ENCODE assay signal across 1 cellular context in the genomic region with DNA sequence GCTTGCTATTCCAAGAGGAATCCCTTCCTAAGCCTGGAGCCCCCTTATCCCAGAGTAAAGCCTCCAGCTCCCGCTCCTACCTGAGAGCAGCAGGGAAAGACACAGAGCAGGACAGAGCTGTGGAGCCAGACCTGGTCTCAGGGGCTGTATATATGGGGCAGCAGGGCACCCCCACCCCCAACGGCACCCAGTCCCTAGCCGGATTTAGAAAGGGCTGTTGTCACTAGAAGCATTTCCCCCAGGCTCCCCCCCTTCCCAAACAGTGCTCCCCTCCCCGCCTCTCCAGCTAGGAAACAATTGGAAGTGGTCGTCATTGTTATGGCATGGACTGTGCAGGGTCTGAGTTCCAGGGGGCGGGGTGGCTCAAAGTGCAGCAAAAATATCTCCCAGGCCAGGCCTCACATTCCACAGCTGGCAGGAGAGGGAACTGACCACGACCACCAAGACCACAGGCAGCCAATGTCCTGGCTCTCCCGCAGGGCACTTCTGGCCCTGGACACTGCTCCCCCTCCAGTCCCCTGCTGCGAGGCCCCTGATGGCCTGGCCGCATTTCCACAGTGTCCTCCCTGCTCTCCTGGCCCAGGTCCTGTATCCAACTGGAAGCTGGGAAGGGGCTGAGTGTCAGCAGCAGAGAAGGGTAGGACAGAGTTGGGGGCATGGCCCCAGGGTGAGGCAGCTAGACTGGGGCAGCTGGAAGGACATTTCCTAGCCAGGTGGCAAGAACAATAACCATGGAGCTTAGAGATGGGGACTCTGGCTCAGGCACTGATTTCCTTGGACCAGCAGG.
TF ChIP-seq lines count a peak whose summit lies in the region.

TSS of gene MYH7 (minus strand) at position 121 of the 787 bp plus-strand sequence. CDS start 1,928 bp downstream, outside the sequence.

TF ChIP-seq in HepG2, 621 proteins besides CTCF, POLR2A, EP300 and RAD21 (continued from another document and continues in another):
- TF ChIP-seq, protein P1, sequence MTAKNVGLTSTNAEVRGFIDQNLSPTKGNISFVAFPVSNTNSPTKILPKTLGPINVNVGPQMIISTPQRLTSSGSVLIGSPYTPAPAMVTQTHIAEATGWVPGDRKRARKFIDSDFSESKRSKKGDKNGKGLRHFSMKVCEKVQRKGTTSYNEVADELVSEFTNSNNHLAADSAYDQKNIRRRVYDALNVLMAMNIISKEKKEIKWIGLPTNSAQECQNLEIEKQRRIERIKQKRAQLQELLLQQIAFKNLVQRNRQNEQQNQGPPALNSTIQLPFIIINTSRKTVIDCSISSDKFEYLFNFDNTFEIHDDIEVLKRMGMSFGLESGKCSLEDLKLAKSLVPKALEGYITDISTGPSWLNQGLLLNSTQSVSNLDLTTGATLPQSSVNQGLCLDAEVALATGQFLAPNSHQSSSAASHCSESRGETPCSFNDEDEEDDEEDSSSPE (CRISPR knock-in tag; IDR thresholded peaks at IDR 0.05): no peak
- TF ChIP-seq ZNF326 (CRISPR knock-in tag; IDR thresholded peaks at IDR 0.05; ENCODE audit: borderline replicate concordance) (no peak), SP140L (CRISPR knock-in tag; IDR thresholded peaks at IDR 0.05; ENCODE audit: borderline replicate concordance) (no peak), CREBL2 (CRISPR knock-in tag; IDR thresholded peaks at IDR 0.05; ENCODE audit: borderline replicate concordance) (no peak), NKX3-1 (CRISPR knock-in tag; IDR thresholded peaks at IDR 0.05) (no peak), ZKSCAN5 (CRISPR knock-in tag; IDR thresholded peaks at IDR 0.05) (no peak), HNRNPK (IDR thresholded peaks at IDR 0.05; ENCODE audit: low read depth, low read length, poor library complexity, severe bottlenecking) (no peak), ZFP82 (CRISPR knock-in tag; IDR thresholded peaks at IDR 0.05; ENCODE audit: borderline replicate concordance) (no peak), MXI1 (IDR thresholded peaks at IDR 0.05; ENCODE audit: borderline replicate concordance, low read depth, low read length) (no peak), ZNF589 (CRISPR knock-in tag; conservative IDR thresholded peaks at IDR 0.05) (no peak), NAIF1 (CRISPR knock-in tag; IDR thresholded peaks at IDR 0.05; ENCODE audit: borderline replicate concordance) (no peak), ATRX (CRISPR knock-in tag; IDR thresholded peaks at IDR 0.05; ENCODE audit: borderline replicate concordance) (no peak), MTA1 (CRISPR knock-in tag; IDR thresholded peaks at IDR 0.05; ENCODE audit: borderline replicate concordance) (peak; percentile 98), TFE3 (CRISPR knock-in tag; IDR thresholded peaks at IDR 0.05) (0 out of 2 replicates have a peak, but pooled peaks have one; percentile 41), ZMAT3 (CRISPR knock-in tag; conservative IDR thresholded peaks at IDR 0.05) (no peak; the same call in 1 of the 2 replicates), THAP9 (CRISPR knock-in tag; IDR thresholded peaks at IDR 0.05; ENCODE audit: borderline replicate concordance) (no peak; the same call in 1 of the 2 replicates), MBNL3 (CRISPR knock-in tag; conservative IDR thresholded peaks at IDR 0.05) (no peak), ZNF430 (CRISPR knock-in tag; IDR thresholded peaks at IDR 0.05) (peak; percentile 84; the same call in 1 of the 2 replicates), NFYB (CRISPR knock-in tag; IDR thresholded peaks at IDR 0.05) (no peak), EED (CRISPR knock-in tag; IDR thresholded peaks at IDR 0.05) (peak; percentile 70; the same call in 1 of the 2 replicates), SKIL (CRISPR knock-in tag; IDR thresholded peaks at IDR 0.05; ENCODE audit: borderline replicate concordance) (no peak), NFIB (CRISPR knock-in tag; IDR thresholded peaks at IDR 0.05; ENCODE audit: borderline replicate concordance) (peak; percentile 11; the same call in 1 of the 2 replicates), FOXA1 (IDR thresholded peaks at IDR 0.05) (no peak), FOXA1 (CRISPR knock-in tag; IDR thresholded peaks at IDR 0.05) (no peak), ASH2L (IDR thresholded peaks at IDR 0.05; ENCODE audit: insufficient read length, low read depth, low read length) (peak; percentile 87), MZF1 (CRISPR knock-in tag; IDR thresholded peaks at IDR 0.05; ENCODE audit: borderline replicate concordance) (no peak), CENPBD1 (CRISPR knock-in tag; IDR thresholded peaks at IDR 0.05; ENCODE audit: borderline replicate concordance, low read depth) (no peak), NFATC3 (CRISPR knock-in tag; IDR thresholded peaks at IDR 0.05) (no peak), TBP (CRISPR knock-in tag; IDR thresholded peaks at IDR 0.05) (no peak), ZNF781 (CRISPR knock-in tag; IDR thresholded peaks at IDR 0.05; ENCODE audit: borderline replicate concordance, not compliant biosample characterization) (peak; percentile 31), ZNF850 (CRISPR knock-in tag; conservative IDR thresholded peaks at IDR 0.05) (no peak), ZNF768 (CRISPR knock-in tag; IDR thresholded peaks at IDR 0.05) (peak; percentile 33; the same call in 1 of the 2 replicates), MAFG (CRISPR knock-in tag; IDR thresholded peaks at IDR 0.05) (no peak), MTF1 (CRISPR knock-in tag; IDR thresholded peaks at IDR 0.05) (no peak), KLF12 (CRISPR knock-in tag; IDR thresholded peaks at IDR 0.05; ENCODE audit: borderline replicate concordance) (no peak), RNF2 (conservative IDR thresholded peaks at IDR 0.05; ENCODE audit: low read depth) (no peak), ZNF780A (CRISPR knock-in tag; IDR thresholded peaks at IDR 0.05) (no peak)
- TF ChIP-seq, protein P2, sequence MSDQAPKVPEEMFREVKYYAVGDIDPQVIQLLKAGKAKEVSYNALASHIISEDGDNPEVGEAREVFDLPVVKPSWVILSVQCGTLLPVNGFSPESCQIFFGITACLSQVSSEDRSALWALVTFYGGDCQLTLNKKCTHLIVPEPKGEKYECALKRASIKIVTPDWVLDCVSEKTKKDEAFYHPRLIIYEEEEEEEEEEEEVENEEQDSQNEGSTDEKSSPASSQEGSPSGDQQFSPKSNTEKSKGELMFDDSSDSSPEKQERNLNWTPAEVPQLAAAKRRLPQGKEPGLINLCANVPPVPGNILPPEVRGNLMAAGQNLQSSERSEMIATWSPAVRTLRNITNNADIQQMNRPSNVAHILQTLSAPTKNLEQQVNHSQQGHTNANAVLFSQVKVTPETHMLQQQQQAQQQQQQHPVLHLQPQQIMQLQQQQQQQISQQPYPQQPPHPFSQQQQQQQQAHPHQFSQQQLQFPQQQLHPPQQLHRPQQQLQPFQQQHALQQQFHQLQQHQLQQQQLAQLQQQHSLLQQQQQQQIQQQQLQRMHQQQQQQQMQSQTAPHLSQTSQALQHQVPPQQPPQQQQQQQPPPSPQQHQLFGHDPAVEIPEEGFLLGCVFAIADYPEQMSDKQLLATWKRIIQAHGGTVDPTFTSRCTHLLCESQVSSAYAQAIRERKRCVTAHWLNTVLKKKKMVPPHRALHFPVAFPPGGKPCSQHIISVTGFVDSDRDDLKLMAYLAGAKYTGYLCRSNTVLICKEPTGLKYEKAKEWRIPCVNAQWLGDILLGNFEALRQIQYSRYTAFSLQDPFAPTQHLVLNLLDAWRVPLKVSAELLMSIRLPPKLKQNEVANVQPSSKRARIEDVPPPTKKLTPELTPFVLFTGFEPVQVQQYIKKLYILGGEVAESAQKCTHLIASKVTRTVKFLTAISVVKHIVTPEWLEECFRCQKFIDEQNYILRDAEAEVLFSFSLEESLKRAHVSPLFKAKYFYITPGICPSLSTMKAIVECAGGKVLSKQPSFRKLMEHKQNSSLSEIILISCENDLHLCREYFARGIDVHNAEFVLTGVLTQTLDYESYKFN (CRISPR knock-in tag; conservative IDR thresholded peaks at IDR 0.05): peak; percentile 95
- TF ChIP-seq, protein P3, sequence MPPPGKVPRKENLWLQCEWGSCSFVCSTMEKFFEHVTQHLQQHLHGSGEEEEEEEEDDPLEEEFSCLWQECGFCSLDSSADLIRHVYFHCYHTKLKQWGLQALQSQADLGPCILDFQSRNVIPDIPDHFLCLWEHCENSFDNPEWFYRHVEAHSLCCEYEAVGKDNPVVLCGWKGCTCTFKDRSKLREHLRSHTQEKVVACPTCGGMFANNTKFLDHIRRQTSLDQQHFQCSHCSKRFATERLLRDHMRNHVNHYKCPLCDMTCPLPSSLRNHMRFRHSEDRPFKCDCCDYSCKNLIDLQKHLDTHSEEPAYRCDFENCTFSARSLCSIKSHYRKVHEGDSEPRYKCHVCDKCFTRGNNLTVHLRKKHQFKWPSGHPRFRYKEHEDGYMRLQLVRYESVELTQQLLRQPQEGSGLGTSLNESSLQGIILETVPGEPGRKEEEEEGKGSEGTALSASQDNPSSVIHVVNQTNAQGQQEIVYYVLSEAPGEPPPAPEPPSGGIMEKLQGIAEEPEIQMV (CRISPR knock-in tag; IDR thresholded peaks at IDR 0.05; ENCODE audit: low read depth): no peak
- TF ChIP-seq, protein P4, sequence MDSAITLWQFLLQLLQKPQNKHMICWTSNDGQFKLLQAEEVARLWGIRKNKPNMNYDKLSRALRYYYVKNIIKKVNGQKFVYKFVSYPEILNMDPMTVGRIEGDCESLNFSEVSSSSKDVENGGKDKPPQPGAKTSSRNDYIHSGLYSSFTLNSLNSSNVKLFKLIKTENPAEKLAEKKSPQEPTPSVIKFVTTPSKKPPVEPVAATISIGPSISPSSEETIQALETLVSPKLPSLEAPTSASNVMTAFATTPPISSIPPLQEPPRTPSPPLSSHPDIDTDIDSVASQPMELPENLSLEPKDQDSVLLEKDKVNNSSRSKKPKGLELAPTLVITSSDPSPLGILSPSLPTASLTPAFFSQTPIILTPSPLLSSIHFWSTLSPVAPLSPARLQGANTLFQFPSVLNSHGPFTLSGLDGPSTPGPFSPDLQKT (CRISPR knock-in tag; IDR thresholded peaks at IDR 0.05; ENCODE audit: borderline replicate concordance): no peak
- TF ChIP-seq, protein P5, sequence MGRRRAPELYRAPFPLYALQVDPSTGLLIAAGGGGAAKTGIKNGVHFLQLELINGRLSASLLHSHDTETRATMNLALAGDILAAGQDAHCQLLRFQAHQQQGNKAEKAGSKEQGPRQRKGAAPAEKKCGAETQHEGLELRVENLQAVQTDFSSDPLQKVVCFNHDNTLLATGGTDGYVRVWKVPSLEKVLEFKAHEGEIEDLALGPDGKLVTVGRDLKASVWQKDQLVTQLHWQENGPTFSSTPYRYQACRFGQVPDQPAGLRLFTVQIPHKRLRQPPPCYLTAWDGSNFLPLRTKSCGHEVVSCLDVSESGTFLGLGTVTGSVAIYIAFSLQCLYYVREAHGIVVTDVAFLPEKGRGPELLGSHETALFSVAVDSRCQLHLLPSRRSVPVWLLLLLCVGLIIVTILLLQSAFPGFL (CRISPR knock-in tag; IDR thresholded peaks at IDR 0.05): no peak
- TF ChIP-seq, protein P6, sequence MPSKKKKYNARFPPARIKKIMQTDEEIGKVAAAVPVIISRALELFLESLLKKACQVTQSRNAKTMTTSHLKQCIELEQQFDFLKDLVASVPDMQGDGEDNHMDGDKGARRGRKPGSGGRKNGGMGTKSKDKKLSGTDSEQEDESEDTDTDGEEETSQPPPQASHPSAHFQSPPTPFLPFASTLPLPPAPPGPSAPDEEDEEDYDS (CRISPR knock-in tag; IDR thresholded peaks at IDR 0.05): no peak
- TF ChIP-seq, protein P7, sequence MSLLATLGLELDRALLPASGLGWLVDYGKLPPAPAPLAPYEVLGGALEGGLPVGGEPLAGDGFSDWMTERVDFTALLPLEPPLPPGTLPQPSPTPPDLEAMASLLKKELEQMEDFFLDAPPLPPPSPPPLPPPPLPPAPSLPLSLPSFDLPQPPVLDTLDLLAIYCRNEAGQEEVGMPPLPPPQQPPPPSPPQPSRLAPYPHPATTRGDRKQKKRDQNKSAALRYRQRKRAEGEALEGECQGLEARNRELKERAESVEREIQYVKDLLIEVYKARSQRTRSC (CRISPR knock-in tag; IDR thresholded peaks at IDR 0.05; ENCODE audit: low read depth): no peak
